8 cellular contexts compared by ENCODE assay signal in genomic region chr6:11207199-11207968, GRCh38. TPM values are rescaled to one million over a fixed set of nuclear protein-coding genes. Genes with fewer than 3 reads are reported as not detected.
DNase-seq lines count a peak whose midpoint lies in the region; ATAC-seq, FAIRE-seq and TF ChIP-seq lines count a peak whose summit lies in the region.

No MANE protein-coding gene starts in this region.

- H3K9me3 ChIP-seq in ovary, result no peaks in the 10 kb centered on the region
- no peaks in the 10 kb centered on the region for H3K9me3 ChIP-seq in HAP-1

- no peak for ATAC-seq in GM18858 (IDR thresholded peaks at IDR 0.05; ENCODE audit: unreplicated experiment)

- no peak overlapping the region for H3K27ac ChIP-seq in ovary

- H3K36me3 ChIP-seq in ovary, result no peaks in the 10 kb centered on the region
- peaks cover 84% of the 10 kb centered on the region for H3K36me3 ChIP-seq in HAP-1 (replicated peaks)

- WGBS in ovary, 3 donors, result 59 to 71% (median 61%) methylated on average over 5 of the region's 5 CpGs

- H3K4me1 ChIP-seq in ovary (ENCODE audit: insufficient read depth) (no peaks in the 10 kb centered on the region), HAP-1 (peaks cover 27% of the 10 kb centered on the region)

- peak; percentile 58 for TF ChIP-seq EP300 in ovary (IDR thresholded peaks at IDR 0.05)

- TF ChIP-seq POLR2A in ovary (IDR thresholded peaks at IDR 0.05), result no peak

- no peak for DNase-seq in GM19239 (ENCODE audit: insufficient read length, low spot score)
- peak; percentile 95 for DNase-seq in SIG-M5 treated with dmso at 0.1 percent for 504 hours (lab: John Stamatoyannopoulos, UW; ENCODE audit: unreplicated experiment)
- DNase-seq in fibroblast of pulmonary artery (ENCODE audit: low read depth), result peak; percentile 100
- peak in 1 of 5 donors; percentile 40 for DNase-seq in ovary
- no peak for DNase-seq in NCI-H345 (lab: John Stamatoyannopoulos, UW)
- no peak for DNase-seq in HAP-1 (ENCODE audit: low spot score in 2 of 2)
- no peak for DNase-seq in NCI-H2107 treated with DMSO at 0.1 percent for 48 hours (lab: John Stamatoyannopoulos, UW; ENCODE audit: unreplicated experiment)

- H3K4me3 ChIP-seq in fibroblast of pulmonary artery (replicated peaks; ENCODE audit: low read depth, low read length) (no peak overlapping the region), ovary (no peak overlapping the region), HAP-1 (no peak overlapping the region)

- no peaks in the 10 kb centered on the region for H3K27me3 ChIP-seq in ovary
- H3K27me3 ChIP-seq in HAP-1 (ENCODE audit: low read depth), result no peaks in the 10 kb centered on the region

- in situ Hi-C loops in HAP-1 (cut with MboI; ENCODE audit: low sequenced_read_pairs), result no loop called here

- intact Hi-C loops in ovary (cut with DNase I), result no loop called here

- TF ChIP-seq CTCF in fibroblast of pulmonary artery (IDR thresholded peaks at IDR 0.05; ENCODE audit: low read length, missing control alignments) (no peak), ovary (IDR thresholded peaks at IDR 0.05) (no peak)

- FAIRE-seq in GM19239 (lab: Jason Lieb, UNC), result peak; percentile 11

RNA-seq across cellular contexts. Expression of gene NEDD9, which starts 25.1 kb away (rescaled TPM):
- 10 to 100 TPM in 5 of 7 donors, 1 to 10 TPM in 2; 5.0 to 49.4 (median 17.4) TPM for total RNA-seq in ovary
- polyA plus RNA-seq in ovary, result 10 to 100 TPM in 1 of 2 donors, 1 to 10 TPM in 1; 8.7 to 13.7 TPM

Comparison
In these comparisons a context has a peak if more than half of its experiments do, and no peak if none do; other contexts are left out.
1. DNase-seq: peak in SIG-M5 treated with dmso at 0.1 percent for 504 hours (single experiment) and fibroblast of pulmonary artery (single experiment); none in GM19239 (single experiment), NCI-H345 (single experiment), HAP-1 (0 of 2) and NCI-H2107 treated with DMSO at 0.1 percent for 48 hours (single experiment).